Comparison of ENCODE assay signal across 8 cellular contexts in the genomic region with DNA sequence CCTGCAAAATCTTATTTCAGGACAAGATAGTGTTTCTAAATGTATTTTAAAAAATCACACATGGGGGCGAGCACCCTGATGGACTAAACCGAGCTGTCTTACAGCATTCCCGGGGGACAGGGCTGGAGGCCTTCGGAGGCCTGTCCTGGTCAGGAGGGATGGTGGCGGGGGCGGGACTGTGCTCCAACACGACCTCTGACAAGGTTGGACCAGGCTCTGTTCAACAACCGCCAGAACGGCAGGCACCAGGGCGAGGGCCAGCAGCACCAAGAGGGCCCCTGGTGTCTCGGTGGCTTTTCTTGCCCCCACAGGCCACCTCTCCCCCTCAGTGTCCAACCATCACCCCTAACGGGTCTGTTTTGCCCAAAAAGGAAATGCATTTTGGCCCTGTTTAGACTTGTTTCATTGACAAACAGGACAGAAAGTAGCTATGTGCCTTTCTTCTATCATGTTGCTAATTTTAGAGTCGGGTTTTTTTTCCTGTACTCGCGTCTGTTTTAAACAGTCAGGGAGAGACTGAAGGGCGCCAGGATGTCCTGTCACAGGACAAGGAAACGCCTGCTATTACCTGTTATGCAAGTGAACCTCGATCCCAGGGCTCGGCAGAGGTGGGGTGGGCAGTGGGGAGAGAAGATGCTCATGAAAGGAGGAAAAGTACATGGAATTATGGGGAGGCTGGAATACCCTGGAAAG. TPM values are rescaled to one million over a fixed set of nuclear protein-coding genes. Genes with fewer than 3 reads are reported as not detected.
A peak's percentile ranks its signal among the peaks of the same experiment; 100 is the strongest.
DNase-seq lines count a peak whose midpoint lies in the region; ATAC-seq, FAIRE-seq and TF ChIP-seq lines count a peak whose summit lies in the region.

No MANE protein-coding gene starts in this region.

- TF ChIP-seq POLR2A in HepG2 (IDR thresholded peaks at IDR 0.05; ENCODE audit: insufficient read depth in 1 of 2, low read depth in 2 of 2, low read length in 2 of 2) = no peak

- 9% methylated on average over 13 of the region's 19 CpGs for WGBS in HepG2 (ENCODE audit: low lambda C conversion rate)

- no peak overlapping the region for H2AFZ ChIP-seq in HepG2 (ENCODE audit: low read length)

- peak; percentile 71 for FAIRE-seq in HepG2 (lab: Jason Lieb, UNC)

- peak overlapping the region; percentile 63 for H3K9ac ChIP-seq in HepG2 (ENCODE audit: insufficient read depth, low read depth, low read length)

- in situ Hi-C loops in HepG2 (cut with HindIII; ENCODE audit: extremely low pct_ligation_motif_present, low pct_unique_long_range_greater_than_20kb) = no loop called here

- H3K27me3 ChIP-seq in HepG2 (ENCODE audit: control insufficient read depth in 1 of 2, insufficient read depth in 2 of 2, low read length in 2 of 2) = no peaks in the 10 kb centered on the region
- no peaks in the 10 kb centered on the region for H3K27me3 ChIP-seq in H7 (ENCODE audit: control insufficient read depth, insufficient read depth, low read length)

- CTCF ChIA-PET in RWPE1 (lab: Yijun Ruan, JAX) = interaction anchor here (0.6 kb wide), 1 partner anchor 270 kb away, joined by 4 read pairs; no protein-coding TSS in a partner anchor
- CTCF ChIA-PET in HepG2 (lab: Yijun Ruan, JAX; ENCODE audit: low intra/inter-chr PET ratio, low total read pairs) = no interaction called here

- H3K79me2 ChIP-seq in HepG2 (ENCODE audit: insufficient read depth, low read length) = no peaks in the 10 kb centered on the region

- DNase-seq in RWPE1 (ENCODE audit: low spot score) (no peak), cerebellum (ENCODE audit: low spot score) (peak; percentile 65), HepG2 (ENCODE audit: low spot score) (peak; percentile 90), superior temporal gyrus (ENCODE audit: extremely low spot score) (peak; percentile 15), glomerular visceral epithelial cell (ENCODE audit: extremely low spot score) (no peak), H7 (no peak)
- DNase-seq in stimulated activated CD4-positive, alpha-beta T cell treated with anti-CD3 and anti-CD28 coated beads, Interleukin-12 subunit alpha, Interleukin-12 subunit beta, amount 100 ng/mL, for 4 hours = no peak
- no peak for DNase-seq in stimulated activated naive CD4-positive, alpha-beta T cell treated with Interleukin-2 at 50 U/mL for 16 hours (lab: John Stamatoyannopoulos, UW)

- BruUV-seq in HepG2 (replicated peaks; lab: Mats Ljungman, UMichigan) = TSS peak; percentile 42

- peak; percentile 83 for ATAC-seq in HepG2

- peaks cover 38% of the 10 kb centered on the region for H3K4me1 ChIP-seq in HepG2 (ENCODE audit: insufficient read depth, low read length)

- POLR2A ChIA-PET in RWPE1 (lab: Yijun Ruan, JAX; ENCODE audit: low non-redundant PET) = no interaction called here
- POLR2A ChIA-PET in HepG2 (lab: Yijun Ruan, JAX) = no interaction called here

- no peaks in the 10 kb centered on the region for H3K9me3 ChIP-seq in HepG2 (ENCODE audit: low read length)

- H3K4me3 ChIP-seq in HepG2 (replicated peaks in 1 of 3; ENCODE audit: insufficient read depth in 1 of 3, low read depth in 2 of 3, low read length in 3 of 3) = peak overlapping the region; percentile 3 to 57 (median 4); a peak in 3 of 6 replicates
- H3K4me3 ChIP-seq in H7 (ENCODE audit: insufficient read depth, low read depth, low read length) = no peak overlapping the region

- H3K4me2 ChIP-seq in HepG2 (ENCODE audit: low read depth, low read length) = peak overlapping the region; percentile 68

- no peak for TF ChIP-seq RAD21 in HepG2 (CRISPR knock-in tag; IDR thresholded peaks at IDR 0.05)

- TF ChIP-seq CTCF in RWPE1 (conservative IDR thresholded peaks at IDR 0.05; ENCODE audit: low read depth) = no peak
- TF ChIP-seq CTCF in HepG2 (CRISPR knock-in tag; IDR thresholded peaks at IDR 0.05) = no peak

- TF ChIP-seq EP300 in HepG2 (IDR thresholded peaks at IDR 0.05; ENCODE audit: low read depth in 2 of 2, low read length in 2 of 2) = peak in 1 of 2 experiments; percentile 63; a peak in 3 of 4 replicates
- TF ChIP-seq EP300 in HepG2 (CRISPR knock-in tag; IDR thresholded peaks at IDR 0.05; ENCODE audit: borderline replicate concordance) = no peak

- intact Hi-C loops in HepG2 (cut with micrococcal nuclease; ENCODE audit: unreplicated experiment) = no loop called here

- H3K27ac ChIP-seq in RWPE1 (peak overlapping the region; percentile 86), HepG2 (ENCODE audit: extremely low read length, insufficient read depth, low read length) (peak overlapping the region; percentile 88)

- no peaks in the 10 kb centered on the region; a peak in 2 of 5 replicates for H3K36me3 ChIP-seq in HepG2 (replicated peaks in 1 of 2; ENCODE audit: control insufficient read depth in 1 of 2, insufficient read depth in 2 of 2, low read length in 2 of 2)
- H3K36me3 ChIP-seq in H7 (replicated peaks; ENCODE audit: control insufficient read depth, insufficient read depth, low read length) = no peaks in the 10 kb centered on the region

- H4K20me1 ChIP-seq in HepG2 (ENCODE audit: insufficient read depth, low read length) = no peaks in the 10 kb centered on the region

RNA-seq across cellular contexts. Expression of gene TMEM204, which starts 11.7 kb away (rescaled TPM):
- 3.3 TPM for total RNA-seq in cerebellum
- not detected in 2 replicates for total RNA-seq in HepG2 (2016; rRNA removed; fragmentation: Illumina TruSeq; extraction: Trizol)
- not detected in 2 replicates for total RNA-seq in HepG2 (2016; cell fraction: cytosol; rRNA removed; fragmentation: Illumina TruSeq; extraction: Trizol; ENCODE audit: low read depth)
- not detected in 2 replicates for total RNA-seq in HepG2 (2016; cell fraction: insoluble cytoplasmic fraction; rRNA removed; fragmentation: Illumina TruSeq; extraction: Trizol)
- not detected in 2 replicates for total RNA-seq in HepG2 (2016; cell fraction: membrane; rRNA removed; fragmentation: Illumina TruSeq; extraction: Trizol)
- not detected in 2 replicates for total RNA-seq in HepG2 (2016; cell fraction: nucleus; rRNA removed; fragmentation: Illumina TruSeq; extraction: Trizol)
- not detected in 2 replicates for polyA plus RNA-seq in HepG2 (2011; rRNA removed)
- polyA plus RNA-seq in HepG2 (2011; cell fraction: cytosol; rRNA removed) = not detected in 2 replicates
- not detected in 2 replicates for polyA plus RNA-seq in HepG2 (2011; cell fraction: nucleus; rRNA removed)
- polyA plus RNA-seq in HepG2 (2012) = not detected in 2 replicates
- not detected in 2 replicates for polyA plus RNA-seq in HepG2 (2016; cell fraction: cytosol; fragmentation: Illumina TruSeq; extraction: Trizol; ENCODE audit: low read depth)
- polyA plus RNA-seq in HepG2 (2016; cell fraction: insoluble cytoplasmic fraction; fragmentation: Illumina TruSeq; extraction: Trizol; ENCODE audit: low read depth) = not detected in 2 replicates
- polyA plus RNA-seq in HepG2 (2016; cell fraction: membrane; fragmentation: Illumina TruSeq; extraction: Trizol; ENCODE audit: low read depth) = not detected in 2 replicates
- not detected in 2 replicates for polyA plus RNA-seq in HepG2 (2016; cell fraction: nucleus; fragmentation: Illumina TruSeq; extraction: Trizol; ENCODE audit: insufficient read depth, low read depth)
- polyA minus RNA-seq in HepG2 (2011; rRNA and poly(A)+ RNA removed; ENCODE audit: low replicate concordance) = not detected in 2 replicates
- polyA minus RNA-seq in HepG2 (2011; cell fraction: cytosol; rRNA and poly(A)+ RNA removed) = not detected in 2 replicates
- polyA minus RNA-seq in HepG2 (2011; cell fraction: nucleus; rRNA and poly(A)+ RNA removed) = not detected in 2 replicates
- total RNA-seq in H7 (2014; rRNA removed; shearing (Covaris generic)) = 0.42 TPM in 1 of 2 replicates, not detected in the other

RNA-seq across cellular contexts. Expression of gene TELO2, which starts 52.0 kb away (rescaled TPM):
- total RNA-seq in cerebellum (17.7 TPM), HepG2 (2016; rRNA removed; fragmentation: Illumina TruSeq; extraction: Trizol) (8.9 and 17.9 TPM in 2 replicates)
- 4.6 and 5.6 TPM in 2 replicates for total RNA-seq in HepG2 (2016; cell fraction: cytosol; rRNA removed; fragmentation: Illumina TruSeq; extraction: Trizol; ENCODE audit: low read depth)
- 8.4 and 19.3 TPM in 2 replicates for total RNA-seq in HepG2 (2016; cell fraction: insoluble cytoplasmic fraction; rRNA removed; fragmentation: Illumina TruSeq; extraction: Trizol)
- 5.9 and 7.0 TPM in 2 replicates for total RNA-seq in HepG2 (2016; cell fraction: membrane; rRNA removed; fragmentation: Illumina TruSeq; extraction: Trizol)
- 21.0 and 26.7 TPM in 2 replicates for total RNA-seq in HepG2 (2016; cell fraction: nucleus; rRNA removed; fragmentation: Illumina TruSeq; extraction: Trizol)
- 10.1 and 12.5 TPM in 2 replicates for polyA plus RNA-seq in HepG2 (2011; rRNA removed)
- polyA plus RNA-seq in HepG2 (2011; cell fraction: cytosol; rRNA removed) = 4.0 and 7.4 TPM in 2 replicates
- 188 and 244 TPM in 2 replicates for polyA plus RNA-seq in HepG2 (2011; cell fraction: nucleus; rRNA removed)
- 11.3 and 13.8 TPM in 2 replicates for polyA plus RNA-seq in HepG2 (2012)
- 1.7 and 2.3 TPM in 2 replicates for polyA plus RNA-seq in HepG2 (2016; cell fraction: cytosol; fragmentation: Illumina TruSeq; extraction: Trizol; ENCODE audit: low read depth)
- 9.6 and 13.7 TPM in 2 replicates for polyA plus RNA-seq in HepG2 (2016; cell fraction: insoluble cytoplasmic fraction; fragmentation: Illumina TruSeq; extraction: Trizol; ENCODE audit: low read depth)
- polyA plus RNA-seq in HepG2 (2016; cell fraction: membrane; fragmentation: Illumina TruSeq; extraction: Trizol; ENCODE audit: low read depth) = 2.9 and 3.2 TPM in 2 replicates
- 87.0 and 87.4 TPM in 2 replicates for polyA plus RNA-seq in HepG2 (2016; cell fraction: nucleus; fragmentation: Illumina TruSeq; extraction: Trizol; ENCODE audit: insufficient read depth, low read depth)
- polyA minus RNA-seq in HepG2 (2011; rRNA and poly(A)+ RNA removed; ENCODE audit: low replicate concordance) = 11.5 and 12.7 TPM in 2 replicates
- 6.3 and 9.0 TPM in 2 replicates for polyA minus RNA-seq in HepG2 (2011; cell fraction: cytosol; rRNA and poly(A)+ RNA removed)
- 18.6 and 19.7 TPM in 2 replicates for polyA minus RNA-seq in HepG2 (2011; cell fraction: nucleus; rRNA and poly(A)+ RNA removed)
- total RNA-seq in H7 (2014; rRNA removed; shearing (Covaris generic)) = 50.2 and 60.3 TPM in 2 replicates

RNA-seq across cellular contexts. Expression of gene PTX4, which starts 56.4 kb away (rescaled TPM):
- not detected for total RNA-seq in cerebellum
- not detected in 2 replicates for total RNA-seq in HepG2 (2016; rRNA removed; fragmentation: Illumina TruSeq; extraction: Trizol)
- total RNA-seq in HepG2 (2016; cell fraction: cytosol; rRNA removed; fragmentation: Illumina TruSeq; extraction: Trizol; ENCODE audit: low read depth) = not detected in 2 replicates
- total RNA-seq in HepG2 (2016; cell fraction: insoluble cytoplasmic fraction; rRNA removed; fragmentation: Illumina TruSeq; extraction: Trizol) = not detected in 2 replicates
- not detected in 2 replicates for total RNA-seq in HepG2 (2016; cell fraction: membrane; rRNA removed; fragmentation: Illumina TruSeq; extraction: Trizol)
- not detected in 2 replicates for total RNA-seq in HepG2 (2016; cell fraction: nucleus; rRNA removed; fragmentation: Illumina TruSeq; extraction: Trizol)
- polyA plus RNA-seq in HepG2 (2011; rRNA removed) = 0.04 TPM in 1 of 2 replicates, not detected in the other
- polyA plus RNA-seq in HepG2 (2011; cell fraction: cytosol; rRNA removed) = 0.04 TPM in 1 of 2 replicates, not detected in the other
- polyA plus RNA-seq in HepG2 (2011; cell fraction: nucleus; rRNA removed) = not detected in 2 replicates
- not detected in 2 replicates for polyA plus RNA-seq in HepG2 (2012)
- not detected in 2 replicates for polyA plus RNA-seq in HepG2 (2016; cell fraction: cytosol; fragmentation: Illumina TruSeq; extraction: Trizol; ENCODE audit: low read depth)
- polyA plus RNA-seq in HepG2 (2016; cell fraction: insoluble cytoplasmic fraction; fragmentation: Illumina TruSeq; extraction: Trizol; ENCODE audit: low read depth) = not detected in 2 replicates
- polyA plus RNA-seq in HepG2 (2016; cell fraction: membrane; fragmentation: Illumina TruSeq; extraction: Trizol; ENCODE audit: low read depth) = not detected in 2 replicates
- not detected in 2 replicates for polyA plus RNA-seq in HepG2 (2016; cell fraction: nucleus; fragmentation: Illumina TruSeq; extraction: Trizol; ENCODE audit: insufficient read depth, low read depth)
- polyA minus RNA-seq in HepG2 (2011; rRNA and poly(A)+ RNA removed; ENCODE audit: low replicate concordance) = not detected in 2 replicates
- not detected in 2 replicates for polyA minus RNA-seq in HepG2 (2011; cell fraction: cytosol; rRNA and poly(A)+ RNA removed)
- not detected in 2 replicates for polyA minus RNA-seq in HepG2 (2011; cell fraction: nucleus; rRNA and poly(A)+ RNA removed)
- total RNA-seq in H7 (2014; rRNA removed; shearing (Covaris generic)) = not detected in 2 replicates

Comparison
In these comparisons a context has a peak if more than half of its experiments do, and no peak if none do; other contexts are left out.
1. DNase-seq: peak in cerebellum (single experiment), HepG2 (single experiment) and superior temporal gyrus (single experiment); none in RWPE1 (single experiment), stimulated activated CD4-positive, alpha-beta T cell treated with anti-CD3 and anti-CD28 coated beads, Interleukin-12 subunit alpha, Interleukin-12 subunit beta, amount 100 ng/mL, for 4 hours (single experiment), stimulated activated naive CD4-positive, alpha-beta T cell treated with Interleukin-2 at 50 U/mL for 16 hours (single experiment), glomerular visceral epithelial cell (single experiment) and H7 (single experiment).